Comparison of ENCODE assay signal across 11 cellular contexts in genomic region chr15:52163321-52164190, GRCh38. TPM values are rescaled to one million over a fixed set of nuclear protein-coding genes. Genes with fewer than 3 reads are reported as not detected.
A peak's percentile ranks its signal among the peaks of the same experiment; 100 is the strongest.
DNase-seq lines count a peak whose midpoint lies in the region; ATAC-seq and TF ChIP-seq lines count a peak whose summit lies in the region.
"Had no signal": no experiment of that assay in that cellular context is flagged by ENCODE, and none has a peak within 500 bp of the region (broad histone marks: within the 10 kb centered on the region; RNA-seq: fewer than 3 reads in every experiment).

No MANE protein-coding gene starts in this region.

- H3K4me1 ChIP-seq in OCI-LY3 (ENCODE audit: low read length) = 0 out of 2 replicates have a peak, but pooled peaks cover 4% of the 10 kb centered on the region
- H3K4me1 ChIP-seq: colonic mucosa had no signal

- H3K9me3 ChIP-seq in OCI-LY3 (ENCODE audit: insufficient read depth, low read length) = no peaks in the 10 kb centered on the region
- H3K9me3 ChIP-seq: colonic mucosa had no signal

- no peak overlapping the region for H3K4me2 ChIP-seq in OCI-LY3 (ENCODE audit: low read length)

- peaks cover 8% of the 10 kb centered on the region for H4K20me1 ChIP-seq in OCI-LY3 (ENCODE audit: insufficient read depth, low read length)

- peak; percentile 16 for DNase-seq in activated gamma-delta T cell treated with Interleukin-2 at 50 U/mL for 16 hours
- DNase-seq in activated gamma-delta T cell (lab: John Stamatoyannopoulos, UW) = no peak
- peak; percentile 24 for DNase-seq in dermis blood vessel endothelial cell
- no peak for DNase-seq in retinal pigment epithelial cell (ENCODE audit: low read depth)
- DNase-seq in nucleus accumbens (lab: John Stamatoyannopoulos, UW) = no peak
- DNase-seq in RPMI8226 = no peak
- DNase-seq: colonic mucosa, NCI-H510A had no signal

- peaks cover 29% of the 10 kb centered on the region for H3K79me2 ChIP-seq in OCI-LY3 (ENCODE audit: low read length)

- H3K4me3 ChIP-seq in OCI-LY3 (ENCODE audit: low read length) (no peak overlapping the region), retinal pigment epithelial cell (ENCODE audit: low read length) (no peak overlapping the region)
- H3K4me3 ChIP-seq: colonic mucosa had no signal

- H3K27me3 ChIP-seq in OCI-LY3 (ENCODE audit: low read depth, low read length) = no peaks in the 10 kb centered on the region
- H3K27me3 ChIP-seq: colonic mucosa had no signal

- H2AFZ ChIP-seq in OCI-LY3 (ENCODE audit: low read depth, low read length) = no peak overlapping the region

- ATAC-seq in GM18907 (IDR thresholded peaks at IDR 0.05; ENCODE audit: unreplicated experiment) = no peak
- ATAC-seq: stimulated activated memory B cell treated with anti-CD40 and anti-IgM and Interleukin-4, amounts not matched to agents 10 μg/mL and 1 μg/mL and 100 μg/mL, for 72 hours had no signal

- no peak overlapping the region for H3K27ac ChIP-seq in OCI-LY3 (ENCODE audit: low read length)
- H3K27ac ChIP-seq: colonic mucosa had no signal

- TF ChIP-seq CTCF in OCI-LY3 (IDR thresholded peaks at IDR 0.05; ENCODE audit: low read depth, low read length) (peak; percentile 27; the same call in 1 of the 2 replicates), retinal pigment epithelial cell (conservative IDR thresholded peaks at IDR 0.05; ENCODE audit: low read depth, low read length) (peak; percentile 38)

- H3K9ac ChIP-seq in OCI-LY3 (ENCODE audit: low read length) = no peak overlapping the region

- peaks cover 14% of the 10 kb centered on the region for H3K36me3 ChIP-seq in OCI-LY3 (replicated peaks; ENCODE audit: low read depth, low read length)
- H3K36me3 ChIP-seq: colonic mucosa had no signal

RNA-seq across cellular contexts. Expression of gene GNB5, which starts 27.6 kb away (rescaled TPM):
- total RNA-seq in dermis blood vessel endothelial cell = 31.8 and 48.3 TPM in 2 replicates

RNA-seq across cellular contexts. Expression of gene BCL2L10, which starts 51.0 kb away (rescaled TPM):
- 0.51 and 1.7 TPM in 2 replicates for total RNA-seq in dermis blood vessel endothelial cell

Comparison
In these comparisons a context has a peak if more than half of its experiments do, and no peak if none do; other contexts are left out.
1. DNase-seq: peak in activated gamma-delta T cell treated with Interleukin-2 at 50 U/mL for 16 hours (single experiment) and dermis blood vessel endothelial cell (single experiment); none in activated gamma-delta T cell (single experiment), retinal pigment epithelial cell (single experiment), nucleus accumbens (0 of 56) and RPMI8226 (single experiment).